Comparison of ENCODE assay signal across 1 cellular context in the genomic region with DNA sequence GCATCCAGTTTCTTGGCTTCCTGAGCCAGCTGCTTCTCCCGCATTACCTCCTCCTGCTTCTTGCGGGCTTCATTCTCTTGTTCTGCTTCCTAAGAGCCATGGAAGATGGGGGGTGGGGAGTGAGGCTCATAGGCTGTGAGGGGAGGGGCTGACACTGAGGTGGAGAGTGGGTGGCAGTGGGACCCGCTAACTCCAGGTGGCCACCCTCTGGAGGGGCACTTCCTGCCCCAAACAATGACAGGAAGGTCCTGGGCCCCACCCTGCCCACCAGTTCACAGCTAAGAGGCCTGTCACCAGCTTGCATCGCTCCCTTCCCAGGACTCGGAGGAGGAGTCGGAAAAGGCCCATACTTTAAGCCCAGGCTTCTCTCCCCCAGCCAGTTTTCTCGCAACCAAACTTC.
TF ChIP-seq lines count a peak whose summit lies in the region.

No MANE protein-coding gene starts in this region.

TF ChIP-seq in GM23338, 12 proteins besides CTCF, POLR2A, EP300 and RAD21 (continued from another document):
- TF ChIP-seq, protein P1, sequence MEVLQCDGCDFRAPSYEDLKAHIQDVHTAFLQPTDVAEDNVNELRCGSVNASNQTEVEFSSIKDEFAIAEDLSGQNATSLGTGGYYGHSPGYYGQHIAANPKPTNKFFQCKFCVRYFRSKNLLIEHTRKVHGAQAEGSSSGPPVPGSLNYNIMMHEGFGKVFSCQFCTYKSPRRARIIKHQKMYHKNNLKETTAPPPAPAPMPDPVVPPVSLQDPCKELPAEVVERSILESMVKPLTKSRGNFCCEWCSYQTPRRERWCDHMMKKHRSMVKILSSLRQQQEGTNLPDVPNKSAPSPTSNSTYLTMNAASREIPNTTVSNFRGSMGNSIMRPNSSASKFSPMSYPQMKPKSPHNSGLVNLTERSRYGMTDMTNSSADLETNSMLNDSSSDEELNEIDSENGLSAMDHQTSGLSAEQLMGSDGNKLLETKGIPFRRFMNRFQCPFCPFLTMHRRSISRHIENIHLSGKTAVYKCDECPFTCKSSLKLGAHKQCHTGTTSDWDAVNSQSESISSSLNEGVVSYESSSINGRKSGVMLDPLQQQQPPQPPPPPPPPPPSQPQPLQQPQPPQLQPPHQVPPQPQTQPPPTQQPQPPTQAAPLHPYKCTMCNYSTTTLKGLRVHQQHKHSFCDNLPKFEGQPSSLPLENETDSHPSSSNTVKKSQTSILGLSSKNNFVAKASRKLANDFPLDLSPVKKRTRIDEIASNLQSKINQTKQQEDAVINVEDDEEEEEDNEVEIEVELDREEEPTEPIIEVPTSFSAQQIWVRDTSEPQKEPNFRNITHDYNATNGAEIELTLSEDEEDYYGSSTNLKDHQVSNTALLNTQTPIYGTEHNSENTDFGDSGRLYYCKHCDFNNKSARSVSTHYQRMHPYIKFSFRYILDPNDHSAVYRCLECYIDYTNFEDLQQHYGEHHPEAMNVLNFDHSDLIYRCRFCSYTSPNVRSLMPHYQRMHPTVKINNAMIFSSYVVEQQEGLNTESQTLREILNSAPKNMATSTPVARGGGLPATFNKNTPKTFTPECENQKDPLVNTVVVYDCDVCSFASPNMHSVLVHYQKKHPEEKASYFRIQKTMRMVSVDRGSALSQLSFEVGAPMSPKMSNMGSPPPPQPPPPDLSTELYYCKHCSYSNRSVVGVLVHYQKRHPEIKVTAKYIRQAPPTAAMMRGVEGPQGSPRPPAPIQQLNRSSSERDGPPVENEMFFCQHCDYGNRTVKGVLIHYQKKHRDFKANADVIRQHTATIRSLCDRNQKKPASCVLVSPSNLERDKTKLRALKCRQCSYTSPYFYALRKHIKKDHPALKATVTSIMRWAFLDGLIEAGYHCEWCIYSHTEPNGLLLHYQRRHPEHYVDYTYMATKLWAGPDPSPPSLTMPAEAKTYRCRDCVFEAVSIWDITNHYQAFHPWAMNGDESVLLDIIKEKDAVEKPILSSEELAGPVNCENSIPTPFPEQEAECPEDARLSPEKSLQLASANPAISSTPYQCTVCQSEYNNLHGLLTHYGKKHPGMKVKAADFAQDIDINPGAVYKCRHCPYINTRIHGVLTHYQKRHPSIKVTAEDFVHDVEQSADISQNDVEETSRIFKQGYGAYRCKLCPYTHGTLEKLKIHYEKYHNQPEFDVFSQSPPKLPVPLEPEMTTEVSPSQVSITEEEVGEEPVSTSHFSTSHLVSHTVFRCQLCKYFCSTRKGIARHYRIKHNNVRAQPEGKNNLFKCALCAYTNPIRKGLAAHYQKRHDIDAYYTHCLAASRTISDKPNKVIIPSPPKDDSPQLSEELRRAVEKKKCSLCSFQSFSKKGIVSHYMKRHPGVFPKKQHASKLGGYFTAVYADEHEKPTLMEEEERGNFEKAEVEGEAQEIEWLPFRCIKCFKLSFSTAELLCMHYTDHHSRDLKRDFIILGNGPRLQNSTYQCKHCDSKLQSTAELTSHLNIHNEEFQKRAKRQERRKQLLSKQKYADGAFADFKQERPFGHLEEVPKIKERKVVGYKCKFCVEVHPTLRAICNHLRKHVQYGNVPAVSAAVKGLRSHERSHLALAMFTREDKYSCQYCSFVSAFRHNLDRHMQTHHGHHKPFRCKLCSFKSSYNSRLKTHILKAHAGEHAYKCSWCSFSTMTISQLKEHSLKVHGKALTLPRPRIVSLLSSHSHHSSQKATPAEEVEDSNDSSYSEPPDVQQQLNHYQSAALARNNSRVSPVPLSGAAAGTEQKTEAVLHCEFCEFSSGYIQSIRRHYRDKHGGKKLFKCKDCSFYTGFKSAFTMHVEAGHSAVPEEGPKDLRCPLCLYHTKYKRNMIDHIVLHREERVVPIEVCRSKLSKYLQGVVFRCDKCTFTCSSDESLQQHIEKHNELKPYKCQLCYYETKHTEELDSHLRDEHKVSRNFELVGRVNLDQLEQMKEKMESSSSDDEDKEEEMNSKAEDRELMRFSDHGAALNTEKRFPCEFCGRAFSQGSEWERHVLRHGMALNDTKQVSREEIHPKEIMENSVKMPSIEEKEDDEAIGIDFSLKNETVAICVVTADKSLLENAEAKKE (CRISPR knock-in tag; IDR thresholded peaks at IDR 0.05): no peak
